ENCODE assay signal across 8 cellular contexts in genomic region chr6:158818580-158819212, GRCh38. TPM values are rescaled to one million over a fixed set of nuclear protein-coding genes. Genes with fewer than 3 reads are reported as not detected.
DNase-seq lines count a peak whose midpoint lies in the region; ATAC-seq and TF ChIP-seq lines count a peak whose summit lies in the region.

No MANE protein-coding gene starts in this region.

- TF ChIP-seq CTCF in glutamatergic neuron (IDR thresholded peaks at IDR 0.05; ENCODE audit: partially characterized antibody, unreplicated experiment) (no peak), parathyroid adenoma (IDR thresholded peaks at IDR 0.05) (no peak)

- peaks cover 42% of the 10 kb centered on the region for H3K79me2 ChIP-seq in parathyroid adenoma

- H3K9me3 Mint-ChIP-seq in CD4-positive, alpha-beta memory T cell: peaks cover 0 to 2% (median 0%) of the 10 kb centered on the region in 8 donors
- no peaks in the 10 kb centered on the region for H3K9me3 Mint-ChIP-seq in activated naive CD4-positive, alpha-beta T cell treated with anti-CD3 and anti-CD28 coated beads, Interleukin-2, amount 10 ng/mL, durations not matched to agents 7 days and 5 days
- peaks cover 13% of the 10 kb centered on the region for H3K9me3 Mint-ChIP-seq in glutamatergic neuron (ENCODE audit: unreplicated experiment)

- H3K4me1 Mint-ChIP-seq in CD4-positive, alpha-beta memory T cell: peaks cover 30 to 64% (median 34%) of the 10 kb centered on the region in 4 donors
- peaks cover 45% of the 10 kb centered on the region for H3K4me1 Mint-ChIP-seq in activated naive CD4-positive, alpha-beta T cell treated with anti-CD3 and anti-CD28 coated beads, Interleukin-2, amount 10 ng/mL, durations not matched to agents 7 days and 5 days
- peaks cover 28% of the 10 kb centered on the region for H3K4me1 Mint-ChIP-seq in glutamatergic neuron (ENCODE audit: low read depth, unreplicated experiment)

- H3K27me3 Mint-ChIP-seq in CD4-positive, alpha-beta memory T cell: no peaks in the 10 kb centered on the region
- peaks cover 4% of the 10 kb centered on the region for H3K27me3 Mint-ChIP-seq in activated naive CD4-positive, alpha-beta T cell treated with anti-CD3 and anti-CD28 coated beads, Interleukin-2, amount 10 ng/mL, durations not matched to agents 7 days and 5 days
- H3K27me3 Mint-ChIP-seq in glutamatergic neuron (ENCODE audit: unreplicated experiment): peaks cover 5% of the 10 kb centered on the region

- DNase-seq in CD4-positive, alpha-beta memory T cell: peak; percentile 73 to 83 (median 79)
- DNase-seq in SK-N-DZ (ENCODE audit: low spot score) (peak; percentile 50), glutamatergic neuron (peak; percentile 65)
- peak; percentile 85 for DNase-seq in activated naive CD4-positive, alpha-beta T cell treated with anti-CD3 and anti-CD28 coated beads, Interleukin-2, amount 10 ng/mL, durations not matched to agents 7 days and 5 days

- H3K4me3 ChIP-seq in CD4-positive, alpha-beta memory T cell (ENCODE audit: low read length in 2 of 2): peak overlapping the region in 1 of 2 donors; percentile 77
- H3K4me3 ChIP-seq in parathyroid adenoma (ENCODE audit: low read depth, low read length) (peak overlapping the region; percentile 95), urinary bladder (ENCODE audit: low read depth, low read length) (peak overlapping the region; percentile 91)

- H3K4me3 Mint-ChIP-seq in CD4-positive, alpha-beta memory T cell: peak overlapping the region; percentile 79 to 98 (median 83)
- peak overlapping the region; percentile 99 for H3K4me3 Mint-ChIP-seq in activated naive CD4-positive, alpha-beta T cell treated with anti-CD3 and anti-CD28 coated beads, Interleukin-2, amount 10 ng/mL, durations not matched to agents 7 days and 5 days
- H3K4me3 Mint-ChIP-seq in glutamatergic neuron (ENCODE audit: unreplicated experiment): peak overlapping the region; percentile 38

- H3K36me3 Mint-ChIP-seq in CD4-positive, alpha-beta memory T cell: peaks cover 22 to 45% of the 10 kb centered on the region in 2 donors
- peaks cover 41% of the 10 kb centered on the region for H3K36me3 Mint-ChIP-seq in activated naive CD4-positive, alpha-beta T cell treated with anti-CD3 and anti-CD28 coated beads, Interleukin-2, amount 10 ng/mL, durations not matched to agents 7 days and 5 days
- peaks cover 10% of the 10 kb centered on the region for H3K36me3 Mint-ChIP-seq in glutamatergic neuron (ENCODE audit: unreplicated experiment)

- peak; percentile 31 for ATAC-seq in GM19452 (IDR thresholded peaks at IDR 0.05; ENCODE audit: unreplicated experiment)
- peak; percentile 20 for ATAC-seq in HG03521 (IDR thresholded peaks at IDR 0.05; ENCODE audit: unreplicated experiment)

- H3K9me3 ChIP-seq in CD4-positive, alpha-beta memory T cell (ENCODE audit: control insufficient read depth in 1 of 2, low read length in 2 of 2): no peaks in the 10 kb centered on the region
- no peaks in the 10 kb centered on the region for H3K9me3 ChIP-seq in parathyroid adenoma (ENCODE audit: control insufficient read depth, low read length)

- H3K27ac ChIP-seq in CD4-positive, alpha-beta memory T cell (ENCODE audit: low read depth, low read length): peak overlapping the region; percentile 86
- H3K27ac ChIP-seq in parathyroid adenoma (peak overlapping the region; percentile 95), urinary bladder (ENCODE audit: low read depth) (peak overlapping the region; percentile 97)

- H3K4me1 ChIP-seq in CD4-positive, alpha-beta memory T cell (ENCODE audit: insufficient read depth, low read length): peaks cover 38% of the 10 kb centered on the region
- peaks cover 28% of the 10 kb centered on the region for H3K4me1 ChIP-seq in parathyroid adenoma
- H3K4me1 ChIP-seq in urinary bladder (ENCODE audit: insufficient read depth): no peaks in the 10 kb centered on the region

- under 1% methylated on average over 63 of the region's 63 CpGs for WGBS in urinary bladder

- CTCF ChIA-PET in CD4-positive, alpha-beta memory T cell (lab: Charles Lee; ENCODE audit: partially characterized antibody): interaction anchor here (1.0 kb wide), 1 partner anchor 51 kb away, joined by 3 read pairs; no protein-coding TSS in a partner anchor
- CTCF ChIA-PET in activated naive CD4-positive, alpha-beta T cell treated with anti-CD3 and anti-CD28 coated beads, Interleukin-2, amount 10 ng/mL, durations not matched to agents 7 days and 5 days (lab: Charles Lee): interaction anchor here (1.0 kb wide), 1 partner anchor 51 kb away, joined by 3 read pairs; no protein-coding TSS in a partner anchor

- intact Hi-C loops in CD4-positive, alpha-beta memory T cell (cut with micrococcal nuclease): loop anchor here (1.0 kb wide), 2 partner anchors 35 to 51 kb away; no protein-coding TSS in a partner anchor

- peak overlapping the region; percentile 99 for H3K9ac ChIP-seq in parathyroid adenoma

- H3K36me3 ChIP-seq in CD4-positive, alpha-beta memory T cell (ENCODE audit: insufficient read depth, low read length): no peaks in the 10 kb centered on the region
- peaks cover 3% of the 10 kb centered on the region for H3K36me3 ChIP-seq in parathyroid adenoma (ENCODE audit: control insufficient read depth, insufficient read depth, low read length)
- H3K36me3 ChIP-seq in urinary bladder (ENCODE audit: insufficient read depth): no peaks in the 10 kb centered on the region

- H3K4me2 ChIP-seq in parathyroid adenoma (ENCODE audit: low read length): peak overlapping the region; percentile 57

- peak overlapping the region; percentile 84 to 100 (median 93) for H3K27ac Mint-ChIP-seq in CD4-positive, alpha-beta memory T cell
- H3K27ac Mint-ChIP-seq in activated naive CD4-positive, alpha-beta T cell treated with anti-CD3 and anti-CD28 coated beads, Interleukin-2, amount 10 ng/mL, durations not matched to agents 7 days and 5 days: peak overlapping the region; percentile 98
- no peak overlapping the region for H3K27ac Mint-ChIP-seq in glutamatergic neuron (ENCODE audit: unreplicated experiment)

- no peak overlapping the region for H2AFZ ChIP-seq in parathyroid adenoma

- H3K27me3 ChIP-seq in CD4-positive, alpha-beta memory T cell (ENCODE audit: insufficient read depth, low read length): no peaks in the 10 kb centered on the region
- no peaks in the 10 kb centered on the region for H3K27me3 ChIP-seq in parathyroid adenoma (ENCODE audit: control insufficient read depth, insufficient read depth, low read length)

- POLR2A ChIA-PET in CD4-positive, alpha-beta memory T cell (lab: Charles Lee; ENCODE audit: partially characterized antibody): interaction anchor here (0.7 to 11.5 kb wide), 26 partner anchors 9 to 226 kb away, joined by 3 to 180 read pairs (median 5); partner anchors contain the start of gene TAGAP

RNA-seq across cellular contexts. Expression of gene EZR, which starts 0.5 kb away (rescaled TPM):
- 100 to 1,000 TPM; 264 to 277 TPM for total RNA-seq in CD4-positive, alpha-beta memory T cell
- polyA plus RNA-seq in CD4-positive, alpha-beta memory T cell: 100 to 1,000 TPM; 260 to 268 TPM
- polyA plus RNA-seq in SK-N-DZ (2014; cell fraction: cytosol; rRNA removed): 46.2 and 51.6 TPM in 2 replicates
- polyA plus RNA-seq in SK-N-DZ (2014; cell fraction: nucleus; rRNA removed): 31.1 and 33.2 TPM in 2 replicates
- 272 TPM for total RNA-seq in glutamatergic neuron (ENCODE audit: unreplicated experiment)
- 95.1 TPM for total RNA-seq in urinary bladder
- 122 TPM for polyA plus RNA-seq in urinary bladder

Comparison
In these comparisons a context has a peak if more than half of its experiments do, and no peak if none do; other contexts are left out.
1. H3K4me3 Mint-ChIP-seq: peak in every context shown above with its lines; median percentile 99 in activated naive CD4-positive, alpha-beta T cell treated with anti-CD3 and anti-CD28 coated beads, Interleukin-2, amount 10 ng/mL, durations not matched to agents 7 days and 5 days; 83 in CD4-positive, alpha-beta memory T cell; 38 in glutamatergic neuron.